Comparison of ENCODE assay signal across 8 cellular contexts in genomic region chr1:28580706-28581530, GRCh38. TPM values are rescaled to one million over a fixed set of nuclear protein-coding genes. Genes with fewer than 3 reads are reported as not detected.
A peak's percentile ranks its signal among the peaks of the same experiment; 100 is the strongest.
DNase-seq lines count a peak whose midpoint lies in the region; FAIRE-seq and TF ChIP-seq lines count a peak whose summit lies in the region.

No MANE protein-coding gene starts in this region.

- H3K4me1 ChIP-seq in HAP-1 (peaks cover 11% of the 10 kb centered on the region), endothelial cell of umbilical vein (ENCODE audit: control insufficient read depth, extremely low read depth, insufficient read depth, low read length) (peaks cover 31% of the 10 kb centered on the region), mucosa of stomach (ENCODE audit: control insufficient read depth, insufficient read depth, low read length) (peaks cover 15% of the 10 kb centered on the region), stomach smooth muscle (ENCODE audit: control insufficient read depth, insufficient read depth, low read length) (peaks cover 22% of the 10 kb centered on the region)

- H4K20me1 ChIP-seq in endothelial cell of umbilical vein (replicated peaks; ENCODE audit: control insufficient read depth, extremely low read depth, insufficient read depth, low read length): peaks cover 4% of the 10 kb centered on the region

- POLR2A ChIA-PET in activated CD4-positive, alpha-beta T cell treated with anti-CD3 and anti-CD28 coated beads, Interleukin-2, amount 10 ng/mL, durations not matched to agents 7 days and 5 days (lab: Charles Lee): interaction anchor here (0.6 to 2.4 kb wide), 13 partner anchors 12 to 332 kb away, joined by 3 to 22 read pairs (median 4); partner anchors contain the start of genes RAB42, RCC1, RNU11 and TAF12
- POLR2A ChIA-PET in endothelial cell of umbilical vein (lab: Charles Lee): interaction anchor here (0.5 to 4.3 kb wide), 35 partner anchors 9 to 345 kb away, joined by 3 to 59 read pairs (median 7); partner anchors contain the start of genes ATP5IF1, GMEB1, MED18 and PHACTR4

- H3K9me3 Mint-ChIP-seq in activated CD4-positive, alpha-beta T cell treated with anti-CD3 and anti-CD28 coated beads, Interleukin-2, amount 10 ng/mL, durations not matched to agents 7 days and 5 days: no peaks in the 10 kb centered on the region

- peak overlapping the region; percentile 84 for H3K4me3 Mint-ChIP-seq in activated CD4-positive, alpha-beta T cell treated with anti-CD3 and anti-CD28 coated beads, Interleukin-2, amount 10 ng/mL, durations not matched to agents 7 days and 5 days

- peak; percentile 53 for FAIRE-seq in endothelial cell of umbilical vein (lab: Jason Lieb, UNC)

- H3K79me2 ChIP-seq in endothelial cell of umbilical vein (ENCODE audit: control insufficient read depth, insufficient read depth, low read length): peaks cover 32% of the 10 kb centered on the region

- peak overlapping the region; percentile 32 for H3K27ac ChIP-seq in endothelial cell of umbilical vein (ENCODE audit: insufficient read depth, low read depth, low read length)
- H3K27ac ChIP-seq in stomach smooth muscle (ENCODE audit: low read length): peak overlapping the region; percentile 79

- intact Hi-C loops in endothelial cell of umbilical vein (cut with micrococcal nuclease): loop anchor here (1.0 to 2.0 kb wide), 4 partner anchors 28 to 74 kb away; partner anchors contain the start of genes RCC1 and TRNAU1AP

- H3K9me3 ChIP-seq in HAP-1: no peaks in the 10 kb centered on the region
- no peaks in the 10 kb centered on the region for H3K9me3 ChIP-seq in endothelial cell of umbilical vein (replicated peaks; ENCODE audit: control insufficient read depth, insufficient read depth, low read length)
- H3K9me3 ChIP-seq in mucosa of stomach (ENCODE audit: control insufficient read depth, low read length): no peaks in the 10 kb centered on the region
- H3K9me3 ChIP-seq in stomach smooth muscle (ENCODE audit: control insufficient read depth in 2 of 2, low read length in 2 of 2): no peaks in the 10 kb centered on the region

- CTCF ChIA-PET in activated CD4-positive, alpha-beta T cell treated with anti-CD3 and anti-CD28 coated beads, Interleukin-2, amount 10 ng/mL, durations not matched to agents 7 days and 5 days (lab: Charles Lee): interaction anchor here (0.6 to 2.4 kb wide), 20 partner anchors 8 to 1471 kb away, joined by 3 to 12 read pairs (median 4); partner anchors contain the start of genes RAB42, TRNAU1AP and YTHDF2
- CTCF ChIA-PET in endothelial cell of umbilical vein (lab: Charles Lee): interaction anchor here (0.7 to 4.7 kb wide), 14 partner anchors 10 to 333 kb away, joined by 3 to 44 read pairs (median 6); no protein-coding TSS in a partner anchor

- no peaks in the 10 kb centered on the region for H3K9me1 ChIP-seq in endothelial cell of umbilical vein (replicated peaks; ENCODE audit: control insufficient read depth, extremely low read depth, insufficient read depth, low read length)

- BruUV-seq in endothelial cell of umbilical vein (replicated peaks; lab: Mats Ljungman, UMichigan): TSS peak; percentile 61

- no peak for TF ChIP-seq CTCF in endothelial cell of umbilical vein (IDR thresholded peaks at IDR 0.05; ENCODE audit: extremely low read depth in 1 of 2, insufficient read depth in 1 of 2, low read depth in 1 of 2, low read length in 2 of 2)

- in situ Hi-C loops in HAP-1 (cut with MboI; ENCODE audit: low sequenced_read_pairs): no loop called here

- peaks cover 35% of the 10 kb centered on the region for H3K4me1 Mint-ChIP-seq in activated CD4-positive, alpha-beta T cell treated with anti-CD3 and anti-CD28 coated beads, Interleukin-2, amount 10 ng/mL, durations not matched to agents 7 days and 5 days

- DNase-seq in NCI-H1417 (lab: John Stamatoyannopoulos, UW): peak; percentile 51 to 85 (median 71)
- no peak for DNase-seq in NCI-H1417 treated with DMSO at 0.1 percent for 48 hours (lab: John Stamatoyannopoulos, UW)
- peak; percentile 26 to 60 for DNase-seq in HAP-1 (ENCODE audit: low spot score in 2 of 2)
- DNase-seq in NCI-H1105 (lab: John Stamatoyannopoulos, UW): peak; percentile 67
- DNase-seq in activated CD4-positive, alpha-beta T cell treated with anti-CD3 and anti-CD28 coated beads, Interleukin-2, amount 10 ng/mL, durations not matched to agents 7 days and 5 days: peak; percentile 65
- DNase-seq in endothelial cell of umbilical vein (ENCODE audit: low read depth, low spot score): peak; percentile 49

- TF ChIP-seq POLR2A in endothelial cell of umbilical vein (IDR thresholded peaks at IDR 0.05; ENCODE audit: low read depth, low read length): peak; percentile 25

- H3K4me3 ChIP-seq in HAP-1 (peak overlapping the region; percentile 100), endothelial cell of umbilical vein (replicated peaks in 1 of 3; ENCODE audit: insufficient read depth in 1 of 3, low read depth in 1 of 3, low read length in 3 of 3) (peak overlapping the region; percentile 75 to 98 (median 92)), mucosa of stomach (ENCODE audit: low read length) (peak overlapping the region; percentile 87), stomach smooth muscle (ENCODE audit: low read length in 2 of 2) (peak overlapping the region; percentile 86 to 95)

- peak overlapping the region; percentile 93 for H3K27ac Mint-ChIP-seq in activated CD4-positive, alpha-beta T cell treated with anti-CD3 and anti-CD28 coated beads, Interleukin-2, amount 10 ng/mL, durations not matched to agents 7 days and 5 days

- H2AFZ ChIP-seq in endothelial cell of umbilical vein (ENCODE audit: low read depth, low read length): no peak overlapping the region

- H3K9ac ChIP-seq in endothelial cell of umbilical vein (replicated peaks; ENCODE audit: extremely low read depth, insufficient read depth, low read length): peak overlapping the region; percentile 82
- H3K9ac ChIP-seq in mucosa of stomach (ENCODE audit: low read length): peak overlapping the region; percentile 89
- peak overlapping the region; percentile 71 to 88 for H3K9ac ChIP-seq in stomach smooth muscle (ENCODE audit: low read length in 2 of 2)

- peaks cover 53% of the 10 kb centered on the region for H3K36me3 ChIP-seq in HAP-1 (replicated peaks)
- H3K36me3 ChIP-seq in endothelial cell of umbilical vein (ENCODE audit: control insufficient read depth in 2 of 2, extremely low read depth in 1 of 2, insufficient read depth in 2 of 2, low read length in 2 of 2): peaks cover 18 to 22% of the 10 kb centered on the region in 2 experiments
- no peaks in the 10 kb centered on the region for H3K36me3 ChIP-seq in mucosa of stomach (ENCODE audit: control insufficient read depth, insufficient read depth, low read length)
- H3K36me3 ChIP-seq in stomach smooth muscle (ENCODE audit: control insufficient read depth in 2 of 2, insufficient read depth in 2 of 2, low read length in 2 of 2): peaks cover 26 to 33% of the 10 kb centered on the region in 2 donors

- peaks cover 42% of the 10 kb centered on the region for H3K36me3 Mint-ChIP-seq in activated CD4-positive, alpha-beta T cell treated with anti-CD3 and anti-CD28 coated beads, Interleukin-2, amount 10 ng/mL, durations not matched to agents 7 days and 5 days (ENCODE audit: low read depth)

- no peaks in the 10 kb centered on the region for H3K27me3 Mint-ChIP-seq in activated CD4-positive, alpha-beta T cell treated with anti-CD3 and anti-CD28 coated beads, Interleukin-2, amount 10 ng/mL, durations not matched to agents 7 days and 5 days

- H3K27me3 ChIP-seq in HAP-1 (ENCODE audit: low read depth) (no peaks in the 10 kb centered on the region), endothelial cell of umbilical vein (ENCODE audit: control insufficient read depth in 2 of 2, insufficient read depth in 2 of 2, low read length in 2 of 2) (no peaks in the 10 kb centered on the region), mucosa of stomach (ENCODE audit: control insufficient read depth, insufficient read depth, low read length) (no peaks in the 10 kb centered on the region), stomach smooth muscle (ENCODE audit: control insufficient read depth in 1 of 2, insufficient read depth in 2 of 2, low read length in 2 of 2) (no peaks in the 10 kb centered on the region)

- H3K4me2 ChIP-seq in endothelial cell of umbilical vein (ENCODE audit: insufficient read depth, low read length): peak overlapping the region; percentile 84

- dilution Hi-C loops in endothelial cell of umbilical vein (cut with MboI; ENCODE audit: extremely low pct_ligation_motif_present, low sequenced_read_pairs): no loop called here

TF ChIP-seq in endothelial cell of umbilical vein, 7 proteins besides CTCF, POLR2A, EP300 and RAD21 (continues in another document):
- TF ChIP-seq MYC (IDR thresholded peaks at IDR 0.05; ENCODE audit: low read depth, low read length): no peak
- no peak for TF ChIP-seq GATA2 (IDR thresholded peaks at IDR 0.05; ENCODE audit: insufficient read depth, insufficient read length, low read depth, low read length)
- TF ChIP-seq EZH2 (IDR thresholded peaks at IDR 0.05; ENCODE audit: borderline replicate concordance, low read depth, low read length, severe bottlenecking): no peak
- no peak for TF ChIP-seq POLR2AphosphoS5 (IDR thresholded peaks at IDR 0.05; ENCODE audit: insufficient read depth, low read depth, low read length)
- TF ChIP-seq FOS (IDR thresholded peaks at IDR 0.05; ENCODE audit: borderline replicate concordance, insufficient read depth, low read length): no peak

RNA-seq across cellular contexts. Expression of gene RAB42, which starts 11.1 kb away (rescaled TPM):
- not detected for total RNA-seq in activated CD4-positive, alpha-beta T cell treated with anti-CD3 and anti-CD28 coated beads, Interleukin-2, amount 10 ng/mL, durations not matched to agents 7 days and 5 days
- 1.2 and 2.0 TPM in 2 replicates for total RNA-seq in endothelial cell of umbilical vein
- 1.4 and 1.8 TPM in 2 replicates for polyA plus RNA-seq in endothelial cell of umbilical vein
- 1.8 TPM in 2 replicates for polyA plus RNA-seq in endothelial cell of umbilical vein (2011; cell fraction: cytosol; rRNA removed)
- 0.28 and 0.43 TPM in 2 replicates for polyA plus RNA-seq in endothelial cell of umbilical vein (2011; cell fraction: nucleus; rRNA removed)
- polyA plus RNA-seq in endothelial cell of umbilical vein (2012): 0.55 and 0.98 TPM in 2 replicates
- polyA minus RNA-seq in endothelial cell of umbilical vein: 0.66 and 1.6 TPM in 2 replicates
- polyA minus RNA-seq in endothelial cell of umbilical vein (2011; cell fraction: cytosol; rRNA and poly(A)+ RNA removed): 0.92 TPM
- 0.63 TPM in 1 of 2 replicates, not detected in the other for polyA minus RNA-seq in endothelial cell of umbilical vein (2011; cell fraction: nucleus; rRNA and poly(A)+ RNA removed)

RNA-seq across cellular contexts. Expression of gene TRNAU1AP, which starts 28.0 kb away (rescaled TPM):
- 10 to 100 TPM; 69.3 to 70.6 TPM for total RNA-seq in activated CD4-positive, alpha-beta T cell treated with anti-CD3 and anti-CD28 coated beads, Interleukin-2, amount 10 ng/mL, durations not matched to agents 7 days and 5 days
- total RNA-seq in endothelial cell of umbilical vein: 46.2 and 49.0 TPM in 2 replicates
- polyA plus RNA-seq in endothelial cell of umbilical vein: 31.5 and 32.7 TPM in 2 replicates
- 37.3 and 37.6 TPM in 2 replicates for polyA plus RNA-seq in endothelial cell of umbilical vein (2011; cell fraction: cytosol; rRNA removed)
- 69.7 and 70.4 TPM in 2 replicates for polyA plus RNA-seq in endothelial cell of umbilical vein (2011; cell fraction: nucleus; rRNA removed)
- polyA plus RNA-seq in endothelial cell of umbilical vein (2012): 26.7 and 48.7 TPM in 2 replicates
- polyA minus RNA-seq in endothelial cell of umbilical vein: 16.3 and 27.8 TPM in 2 replicates
- polyA minus RNA-seq in endothelial cell of umbilical vein (2011; cell fraction: cytosol; rRNA and poly(A)+ RNA removed): 12.3 TPM
- polyA minus RNA-seq in endothelial cell of umbilical vein (2011; cell fraction: nucleus; rRNA and poly(A)+ RNA removed): 17.6 and 27.1 TPM in 2 replicates
